ENCODE assay signal across 27 cellular contexts in the genomic region with DNA sequence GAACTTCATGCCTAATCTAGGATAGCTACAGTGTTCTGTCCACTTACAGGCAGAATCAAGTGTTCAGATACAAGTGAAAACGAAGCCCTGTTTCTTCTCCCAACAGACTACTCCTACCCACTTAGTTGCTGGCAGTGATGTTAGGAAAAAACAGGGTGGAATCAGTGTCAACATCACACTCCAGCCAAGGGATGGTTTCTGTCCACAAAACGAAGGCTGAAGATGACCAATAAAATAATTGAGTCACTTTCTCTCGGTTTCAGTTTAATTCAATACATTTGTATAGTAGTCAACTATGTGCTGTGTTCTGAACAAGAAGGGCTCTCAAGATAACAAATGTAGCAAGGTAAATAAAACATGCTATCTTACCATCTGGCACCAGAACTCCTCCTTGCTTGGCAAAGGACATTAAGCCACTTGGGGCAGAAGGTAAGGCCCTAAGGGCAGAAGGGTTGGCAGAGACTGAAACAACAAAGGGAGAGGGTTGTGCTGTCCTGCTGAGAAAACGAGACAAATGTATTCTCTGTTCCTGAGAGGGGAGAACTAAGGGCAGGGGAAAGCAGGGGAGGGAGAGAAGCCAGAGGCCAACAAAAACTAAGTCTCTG.
DNase-seq lines count a peak whose midpoint lies in the region; ATAC-seq, FAIRE-seq and TF ChIP-seq lines count a peak whose summit lies in the region.
"Had no signal": no experiment of that assay in that cellular context is flagged by ENCODE, and none has a peak within 500 bp of the region (broad histone marks: within the 10 kb centered on the region; RNA-seq: fewer than 3 reads in every experiment).

No MANE protein-coding gene starts in this region.

- ATAC-seq in left ventricle myocardium superior (peak; percentile 35), left cardiac atrium (no peak)
- ATAC-seq: activated CD8-positive, alpha-beta T cell treated with anti-CD3 and anti-CD28 coated beads, Interleukin-2, amount 10 ng/mL, durations not matched to agents 7 days and 5 days; GM12878; HCT116; left lung had no signal

- intact Hi-C loops in left ventricle myocardium superior (cut with micrococcal nuclease) (no loop called here), left cardiac atrium (cut with DNase I) (no loop called here)

- H3K27ac ChIP-seq in coronary artery, result peak overlapping the region; percentile 9 to 50
- H3K27ac ChIP-seq: KMS-11, left lung, stomach, tibial nerve had no signal

- no peak overlapping the region for H3K4me3 ChIP-seq in coronary artery
- H3K4me3 ChIP-seq: GM12878, left lung, stomach, tibial nerve had no signal

- FAIRE-seq in urothelium cell line (lab: Jason Lieb, UNC), result peak; percentile 93
- FAIRE-seq: endometrium, GM12878, small intestine had no signal

- TF ChIP-seq CTCF in coronary artery (IDR thresholded peaks at IDR 0.05), result no peak

- no peak for DNase-seq in left ventricle myocardium superior
- DNase-seq in left cardiac atrium, result no peak
- peak; percentile 37 for DNase-seq in NCI-H345 (lab: John Stamatoyannopoulos, UW)
- DNase-seq in coronary artery (ENCODE audit: low spot score), result no peak
- no peak for DNase-seq in urothelium cell line (ENCODE audit: low spot score)
- DNase-seq in EL, result no peak
- no peak for DNase-seq in GDM1 (lab: John Stamatoyannopoulos, UW)
- no peak for DNase-seq in glomerular visceral epithelial cell (ENCODE audit: extremely low spot score)
- DNase-seq: ACHN; activated CD8-positive, alpha-beta T cell treated with anti-CD3 and anti-CD28 coated beads, Interleukin-2, amount 10 ng/mL, durations not matched to agents 7 days and 5 days; aorta; caudate nucleus; dermis blood vessel endothelial cell; DMS53; left lung; naive B cell; NCI-H187; NCI-H2227 treated with DMSO at 0.1 percent for 48 hours; NCI-H82; small intestine; stimulated activated CD8-positive, alpha-beta memory T cell treated with anti-CD3 and anti-CD28 coated beads, Interleukin-4, amount 100 ng/mL, for 48 hours; stomach had no signal
